Comparison of ENCODE assay signal across 12 cellular contexts in genomic region chr14:86296173-86296572, GRCh38.
DNase-seq lines count a peak whose midpoint lies in the region; ATAC-seq, FAIRE-seq and TF ChIP-seq lines count a peak whose summit lies in the region.
"Had no signal": no experiment of that assay in that cellular context is flagged by ENCODE, and none has a peak within 500 bp of the region (broad histone marks: within the 10 kb centered on the region; RNA-seq: fewer than 3 reads in every experiment).

No MANE protein-coding gene starts in this region.

- no peak overlapping the region for H4K91ac ChIP-seq in H1 (replicated peaks; ENCODE audit: insufficient read length, low read length)

- H3K4me3 Mint-ChIP-seq in T-helper 17 cell = no peak overlapping the region

- no peak overlapping the region for H3K56ac ChIP-seq in H1 (replicated peaks; ENCODE audit: insufficient read length, low read depth, low read length)

- 100% methylated on average over 1 of the region's 1 CpG; no CpG with 5 or more reads in 1 of the 2 experiments for WGBS in H1 (ENCODE audit: extremely low coverage in 1 of 2, insufficient coverage in 1 of 2, insufficient read length in 1 of 2, insufficient replicate concordance in 2 of 2, low coverage in 1 of 2, low lambda C conversion rate in 2 of 2, missing lambda C conversion rate in 1 of 2), 2 experiments

- no peak overlapping the region for H4K5ac ChIP-seq in H1 (ENCODE audit: insufficient read length, low read depth, low read length)

- H2BK15ac ChIP-seq in H1 (ENCODE audit: low read length) = no peak overlapping the region

- no peak for TF ChIP-seq CTCF in AG04450 (IDR thresholded peaks at IDR 0.05; ENCODE audit: low read depth, low read length)
- no peak for TF ChIP-seq CTCF in H1 (IDR thresholded peaks at IDR 0.05; ENCODE audit: control extremely low read depth in 1 of 3, insufficient read depth in 1 of 3, low read depth in 1 of 3, low read length in 3 of 3)

- CTCF ChIA-PET in AG04450 (lab: Charles Lee) = no interaction called here
- CTCF ChIA-PET in H1 (lab: Charles Lee; ENCODE audit: partially characterized antibody) = no interaction called here

- no peaks in the 10 kb centered on the region for H3K36me3 Mint-ChIP-seq in T-helper 17 cell (ENCODE audit: low read depth)

- H3K9me3 ChIP-seq in AG04450 (ENCODE audit: control insufficient read depth, insufficient read depth, low read length) = no peaks in the 10 kb centered on the region
- no peaks in the 10 kb centered on the region for H3K9me3 ChIP-seq in H1 (ENCODE audit: insufficient read depth in 2 of 2, low read depth in 1 of 2, low read length in 1 of 2)
- no peaks in the 10 kb centered on the region for H3K9me3 ChIP-seq in T-helper 17 cell (ENCODE audit: control insufficient read depth, low read length, poor library complexity, severe bottlenecking)

- DNase-seq in AG04450 (ENCODE audit: low read depth, low spot score) (peak; percentile 39), H4 (ENCODE audit: low spot score) (peak; percentile 84), NCI-H345 (lab: John Stamatoyannopoulos, UW) (peak; percentile 82), H1 (ENCODE audit: low read depth in 1 of 2, low spot score in 2 of 2) (no peak), cerebellum (ENCODE audit: low spot score) (no peak), GM12892 (ENCODE audit: insufficient read length) (no peak), T-helper 17 cell (no peak), globus pallidus (ENCODE audit: low spot score) (no peak)
- DNase-seq: activated CD8-positive, alpha-beta memory T cell treated with anti-CD3 and anti-CD28 coated beads, Interleukin-2, amount 50 U/mL, for 4 hours; T-helper 9 cell had no signal

- H3K4me1 Mint-ChIP-seq in T-helper 17 cell = no peaks in the 10 kb centered on the region

- H2BK20ac ChIP-seq in H1 (ENCODE audit: low read length) = no peak overlapping the region

- no peaks in the 10 kb centered on the region for H3K79me2 ChIP-seq in H1 (ENCODE audit: control insufficient read depth in 1 of 2, insufficient read depth in 2 of 2, low read length in 2 of 2)
- H3K79me2 ChIP-seq: parathyroid adenoma had no signal

- no peak for TF ChIP-seq RAD21 in H1 (IDR thresholded peaks at IDR 0.05 in 1 of 2, conservative IDR thresholded peaks at IDR 0.05 in 1 of 2; ENCODE audit: low read depth in 2 of 2, low read length in 2 of 2)

- H3K18ac ChIP-seq in H1 (ENCODE audit: extremely low read depth, low read length) = no peak overlapping the region

- no peaks in the 10 kb centered on the region for H3K36me3 ChIP-seq in H1 (ENCODE audit: control insufficient read depth in 2 of 4, insufficient read depth in 4 of 4, low read length in 3 of 4)

- no peak for ATAC-seq in T-helper 17 cell

- no peak overlapping the region; a peak in 1 of 4 replicates for H3K4me2 ChIP-seq in H1 (ENCODE audit: insufficient read depth in 1 of 2, low read depth in 2 of 2, low read length in 2 of 2)

- H3K79me1 ChIP-seq in H1 (ENCODE audit: low read depth, low read length) = no peaks in the 10 kb centered on the region

- H3K27me3 Mint-ChIP-seq in T-helper 17 cell = peaks cover 5% of the 10 kb centered on the region

- H3K4me3 ChIP-seq in AG04450 (ENCODE audit: low read depth, low read length) (no peak overlapping the region), H1 (ENCODE audit: extremely low read depth in 1 of 4, insufficient read depth in 2 of 4, low read depth in 3 of 4, low read length in 4 of 4) (no peak overlapping the region)
- H3K4me3 ChIP-seq: lung had no signal

- H2BK12ac ChIP-seq in H1 (ENCODE audit: low read depth, low read length) = no peak overlapping the region

- POLR2A ChIA-PET in AG04450 (lab: Yijun Ruan, JAX) = no interaction called here
- POLR2A ChIA-PET in H1 (lab: Charles Lee; ENCODE audit: partially characterized antibody) = no interaction called here

- no peak overlapping the region for H3K27ac ChIP-seq in AG04450 (ENCODE audit: low read depth, low read length)
- H3K27ac ChIP-seq in H1 (ENCODE audit: low read depth, low read length) = no peak overlapping the region
- H3K27ac ChIP-seq: parathyroid adenoma had no signal

- H2BK120ac ChIP-seq in H1 (replicated peaks; ENCODE audit: low read depth, low read length) = peak overlapping the region; percentile 33

- H4K20me1 ChIP-seq in H1 (replicated peaks in 1 of 2; ENCODE audit: control insufficient read depth in 1 of 2, insufficient read depth in 2 of 2, low read length in 2 of 2) = no peaks in the 10 kb centered on the region

- H3K27me3 ChIP-seq in AG04450 (ENCODE audit: control insufficient read depth, insufficient read depth, low read length) (no peaks in the 10 kb centered on the region), H1 (replicated peaks in 1 of 4; ENCODE audit: control insufficient read depth in 3 of 4, extremely low read depth in 1 of 4, insufficient read depth in 3 of 4, low read length in 3 of 4) (no peaks in the 10 kb centered on the region)

- no peak overlapping the region for H2AK5ac ChIP-seq in H1 (ENCODE audit: low read depth, low read length)

- no peak overlapping the region for H2BK5ac ChIP-seq in H1 (ENCODE audit: low read depth, low read length)

- H2AFZ ChIP-seq in H1 (ENCODE audit: low read length) = no peak overlapping the region
- H2AFZ ChIP-seq: parathyroid adenoma had no signal

- H3K27ac Mint-ChIP-seq in T-helper 17 cell = no peak overlapping the region

- no peak overlapping the region for H3K14ac ChIP-seq in H1 (ENCODE audit: insufficient read length)

- TF ChIP-seq EP300 in H1 (IDR thresholded peaks at IDR 0.05; ENCODE audit: borderline replicate concordance in 1 of 2, low read depth in 2 of 2, low read length in 2 of 2) = no peak

- no peak overlapping the region for H3K4ac ChIP-seq in H1 (replicated peaks; ENCODE audit: insufficient read length, low read depth, low read length)

- H3K4me1 ChIP-seq in H1 (replicated peaks in 1 of 4; ENCODE audit: control insufficient read depth in 3 of 4, insufficient read depth in 4 of 4, low read length in 3 of 4) = peaks cover 0 to 3% (median 1%) of the 10 kb centered on the region in 4 experiments; a peak in 3 of 7 replicates
- H3K4me1 ChIP-seq: parathyroid adenoma had no signal

- no peak overlapping the region for H3K9ac ChIP-seq in H1 (replicated peaks in 1 of 4; ENCODE audit: extremely low read depth in 1 of 4, low read depth in 3 of 4, low read length in 3 of 4)
- H3K9ac ChIP-seq: parathyroid adenoma had no signal

- no peak for TF ChIP-seq POLR2A in H1 (IDR thresholded peaks at IDR 0.05; ENCODE audit: control extremely low read depth in 1 of 2, low read depth in 2 of 2, low read length in 2 of 2)
- no peak for TF ChIP-seq POLR2A in GM12892 (IDR thresholded peaks at IDR 0.05; ENCODE audit: low read depth, low read length)

- H3K23ac ChIP-seq in H1 (ENCODE audit: insufficient read length) = no peak overlapping the region

- H4K8ac ChIP-seq in H1 (ENCODE audit: extremely low read depth, insufficient read depth, low read length) = no peak overlapping the region

- FAIRE-seq in H1 (lab: Jason Lieb, UNC) (no peak), GM12892 (lab: Jason Lieb, UNC) (no peak)

- H3K23me2 ChIP-seq in H1 (ENCODE audit: low read depth, low read length) = no peaks in the 10 kb centered on the region

TF ChIP-seq in H1, 55 proteins besides CTCF, POLR2A, EP300 and RAD21:
- no peak for TF ChIP-seq YY1 (IDR thresholded peaks at IDR 0.05; ENCODE audit: low read depth, low read length)
- TF ChIP-seq ATF3 (IDR thresholded peaks at IDR 0.05; ENCODE audit: insufficient read depth, low read depth, low read length) = no peak
- no peak for TF ChIP-seq SUZ12 (IDR thresholded peaks at IDR 0.05; ENCODE audit: low read length)
- no peak for TF ChIP-seq POLR2AphosphoS5 (IDR thresholded peaks at IDR 0.05; ENCODE audit: low read depth, low read length)
- TF ChIP-seq RBBP5 (IDR thresholded peaks at IDR 0.05; ENCODE audit: borderline replicate concordance, low read depth, low read length) = no peak
- TF ChIP-seq KDM5A (IDR thresholded peaks at IDR 0.05; ENCODE audit: low read length) = no peak
- TF ChIP-seq CTBP2 (IDR thresholded peaks at IDR 0.05; ENCODE audit: borderline replicate concordance, insufficient read depth, insufficient read length, low read length) = no peak
- no peak for TF ChIP-seq HDAC6 (IDR thresholded peaks at IDR 0.05; ENCODE audit: low read depth, low read length)
- no peak for TF ChIP-seq GTF2F1 (IDR thresholded peaks at IDR 0.05; ENCODE audit: borderline replicate concordance, low read depth, low read length)
- TF ChIP-seq CBX8 (IDR thresholded peaks at IDR 0.05; ENCODE audit: borderline replicate concordance, low read depth, low read length) = no peak
- TF ChIP-seq ASH2L (IDR thresholded peaks at IDR 0.05; ENCODE audit: low read length) = no peak
- TF ChIP-seq TCF12 (IDR thresholded peaks at IDR 0.05; ENCODE audit: low read depth, low read length) = no peak
- TF ChIP-seq SIRT6 (IDR thresholded peaks at IDR 0.05; ENCODE audit: low read length) = no peak
- TF ChIP-seq SAP30 (IDR thresholded peaks at IDR 0.05; ENCODE audit: insufficient read depth, insufficient replicate concordance, low read length) = no peak
- no peak for TF ChIP-seq TAF1 (IDR thresholded peaks at IDR 0.05; ENCODE audit: low read depth, low read length)
- no peak for TF ChIP-seq CHD2 (IDR thresholded peaks at IDR 0.05; ENCODE audit: low read length)
- no peak for TF ChIP-seq NRF1 (IDR thresholded peaks at IDR 0.05; ENCODE audit: low read depth, low read length)
- no peak for TF ChIP-seq GABPA (IDR thresholded peaks at IDR 0.05; ENCODE audit: borderline replicate concordance, insufficient read depth, low read length)
- no peak for TF ChIP-seq TBP (IDR thresholded peaks at IDR 0.05; ENCODE audit: low read depth, low read length)

Comparison
In these comparisons a context has a peak if more than half of its experiments do, and no peak if none do; other contexts are left out.
1. DNase-seq: peak in AG04450 (single experiment), H4 (single experiment) and NCI-H345 (single experiment); none in H1 (0 of 2), cerebellum (single experiment), GM12892 (single experiment), T-helper 17 cell (0 of 3) and globus pallidus (single experiment).